Comparison of ENCODE assay signal across 1 cellular context in genomic region chr14:81435578-81436295, GRCh38.
TF ChIP-seq lines count a peak whose summit lies in the region.

No MANE protein-coding gene starts in this region.

TF ChIP-seq in K562, 482 proteins besides CTCF, POLR2A, EP300 and RAD21 (continued from another document):
- TF ChIP-seq TAF1 (IDR thresholded peaks at IDR 0.05; ENCODE audit: control insufficient read depth, extremely low read depth, insufficient read depth, low read length, severe bottlenecking) = no peak
- TF ChIP-seq ARNT (IDR thresholded peaks at IDR 0.05) = no peak
- TF ChIP-seq ETV5 (CRISPR knock-in tag; IDR thresholded peaks at IDR 0.05; ENCODE audit: low read depth) = no peak
- TF ChIP-seq TCF7 (IDR thresholded peaks at IDR 0.05; ENCODE audit: borderline replicate concordance) = no peak
- no peak for TF ChIP-seq FOXA3 (CRISPR knock-in tag; conservative IDR thresholded peaks at IDR 0.05 in 1 of 2, IDR thresholded peaks at IDR 0.05 in 1 of 2)
- TF ChIP-seq CLOCK (CRISPR knock-in tag; IDR thresholded peaks at IDR 0.05; ENCODE audit: borderline replicate concordance) = no peak
- no peak for TF ChIP-seq SETDB1 (IDR thresholded peaks at IDR 0.05; ENCODE audit: low read length)
- TF ChIP-seq USF1 (CRISPR knock-in tag; IDR thresholded peaks at IDR 0.05) = no peak
- TF ChIP-seq MBD1 (CRISPR knock-in tag; IDR thresholded peaks at IDR 0.05) = no peak
- TF ChIP-seq XRCC3 (IDR thresholded peaks at IDR 0.05) = no peak
- no peak for TF ChIP-seq ELF2 (CRISPR knock-in tag; IDR thresholded peaks at IDR 0.05)
- no peak for TF ChIP-seq ZNF445 (CRISPR knock-in tag; IDR thresholded peaks at IDR 0.05; ENCODE audit: low read depth)
- TF ChIP-seq TBL1XR1 (IDR thresholded peaks at IDR 0.05; ENCODE audit: low read length in 2 of 2) = no peak
- TF ChIP-seq RUNX1 (IDR thresholded peaks at IDR 0.05; ENCODE audit: low read depth) = no peak
- TF ChIP-seq ZNF699 (CRISPR knock-in tag; IDR thresholded peaks at IDR 0.05; ENCODE audit: insufficient replicate concordance) = no peak
- no peak for TF ChIP-seq ATF3 (IDR thresholded peaks at IDR 0.05)
- TF ChIP-seq ATF3 (CRISPR knock-in tag; conservative IDR thresholded peaks at IDR 0.05) = no peak
- no peak for TF ChIP-seq ZBTB17 (CRISPR knock-in tag; IDR thresholded peaks at IDR 0.05)
- TF ChIP-seq HOXB6 (CRISPR knock-in tag; IDR thresholded peaks at IDR 0.05; ENCODE audit: borderline replicate concordance) = no peak
- peak in 1 of 2 experiments; percentile 84; a peak in 1 of 4 replicates for TF ChIP-seq HDAC1 (IDR thresholded peaks at IDR 0.05)
- peak; percentile 86 for TF ChIP-seq MIER1 (IDR thresholded peaks at IDR 0.05; ENCODE audit: low read depth)
- no peak for TF ChIP-seq ADNP (tag; IDR thresholded peaks at IDR 0.05)
- TF ChIP-seq CBX5 (IDR thresholded peaks at IDR 0.05; ENCODE audit: borderline replicate concordance, low read depth) = no peak
- TF ChIP-seq MYNN (IDR thresholded peaks at IDR 0.05) = peak; percentile 76
- no peak for TF ChIP-seq MYNN (CRISPR knock-in tag; IDR thresholded peaks at IDR 0.05)
- peak; percentile 20 for TF ChIP-seq CTCFL (IDR thresholded peaks at IDR 0.05; ENCODE audit: borderline replicate concordance, insufficient read depth, low read depth, low read length, poor library complexity, severe bottlenecking)
- TF ChIP-seq U2AF2 (optimal IDR thresholded peaks at IDR 0.05; ENCODE audit: low read depth, low read length) = no peak
- peak; percentile 55 for TF ChIP-seq CXXC5 (CRISPR knock-in tag; IDR thresholded peaks at IDR 0.05)
- TF ChIP-seq ARID4B (CRISPR knock-in tag; IDR thresholded peaks at IDR 0.05) = peak; percentile 89
